ENCODE assay signal across 9 cellular contexts in genomic region chr21:39445339-39446269, GRCh38. TPM values are rescaled to one million over a fixed set of nuclear protein-coding genes. Genes with fewer than 3 reads are reported as not detected.
DNase-seq lines count a peak whose midpoint lies in the region; ATAC-seq, FAIRE-seq and TF ChIP-seq lines count a peak whose summit lies in the region.
"Had no signal": no experiment of that assay in that cellular context is flagged by ENCODE, and none has a peak within 500 bp of the region (broad histone marks: within the 10 kb centered on the region; RNA-seq: fewer than 3 reads in every experiment).

Gene LCA5L (minus strand): TSS chr21:39445778. CDS start chr21:39428493, 17,285 bp downstream.

- no peaks in the 10 kb centered on the region for H3K27me3 ChIP-seq in bronchial epithelial cell (ENCODE audit: control insufficient read depth, insufficient read depth, low read length)

- ATAC-seq in GM18873 (IDR thresholded peaks at IDR 0.05; ENCODE audit: low FRiP score, unreplicated experiment) (peak; percentile 73), HG03135 (IDR thresholded peaks at IDR 0.05; ENCODE audit: unreplicated experiment) (peak; percentile 76)

- no peaks in the 10 kb centered on the region for H3K36me3 ChIP-seq in bronchial epithelial cell (ENCODE audit: control insufficient read depth, insufficient read depth, low read length)

- FAIRE-seq in bronchial epithelial cell (lab: Jason Lieb, UNC), result no peak

- no peak for TF ChIP-seq CTCF in WI38 (IDR thresholded peaks at IDR 0.05; ENCODE audit: low read depth, low read length)
- peak; percentile 34 for TF ChIP-seq CTCF in bronchial epithelial cell (IDR thresholded peaks at IDR 0.05; ENCODE audit: insufficient read depth, low read length, severe bottlenecking)

- DNase-seq in AG08396 (ENCODE audit: low spot score), result peak; percentile 100
- peak; percentile 79 for DNase-seq in NCI-H2196 treated with DMSO at 0.1 percent for 48 hours (lab: John Stamatoyannopoulos, UW; ENCODE audit: unreplicated experiment)
- peak; percentile 70 for DNase-seq in bronchial epithelial cell (ENCODE audit: low read depth)
- DNase-seq in iris pigment epithelial cell (ENCODE audit: low read depth), result peak; percentile 84
- peak; percentile 78 to 83 for DNase-seq in stimulated activated CD4-positive, alpha-beta T cell treated with anti-CD3 and anti-CD28 coated beads, Interleukin-12 subunit alpha, Interleukin-12 subunit beta, amount 100 ng/mL, for 24 hours (ENCODE audit: low read depth in 2 of 2)

- H3K4me3 ChIP-seq in WI38 (ENCODE audit: low read depth, low read length) (peak within 1 kb of the TSS; percentile 81), bronchial epithelial cell (ENCODE audit: low read depth, low read length) (peak within 1 kb of the TSS; percentile 88)

RNA-seq across cellular contexts. Expression of gene LCA5L, which starts in this region (rescaled TPM):
- total RNA-seq in bronchial epithelial cell, result 0.53 and 3.2 TPM in 2 replicates
- total RNA-seq: T-helper 2 cell treated with Interferon-gamma antibody and Interleukin-4, amounts not matched to agents 100 ng/mL and 5 ng/mL, for 36 hours had no signal

Comparison
In these comparisons a context has a peak if more than half of its experiments do, and no peak if none do; other contexts are left out.
1. Peak in every context shown above with its lines: DNase-seq, ATAC-seq and H3K4me3 ChIP-seq.